Comparison of ENCODE assay signal across 27 cellular contexts in the genomic region with DNA sequence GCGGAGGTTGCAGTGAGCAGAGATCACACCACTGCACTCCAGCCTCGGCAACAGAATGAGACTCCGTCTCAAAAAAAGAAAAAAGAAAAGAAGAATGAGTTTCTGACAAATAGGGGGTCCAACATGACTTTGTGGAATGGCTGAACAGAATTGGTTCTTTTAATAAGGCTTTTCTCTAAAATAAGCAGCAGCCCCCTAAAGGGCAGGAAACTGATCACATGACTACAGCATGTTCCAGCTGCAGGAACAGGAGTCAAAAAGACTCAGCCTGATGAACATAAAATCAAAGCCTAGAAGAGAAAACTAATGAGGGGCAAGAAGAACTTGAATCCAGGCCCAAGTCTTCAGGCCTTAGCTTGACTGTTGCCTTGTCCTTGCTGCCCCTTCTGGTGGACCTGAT.
"Had no signal": no experiment of that assay in that cellular context is flagged by ENCODE, and none has a peak within 500 bp of the region (broad histone marks: within the 10 kb centered on the region; RNA-seq: fewer than 3 reads in every experiment).

No MANE protein-coding gene starts in this region.

- H3K36me3 ChIP-seq: stomach, suprapubic skin, thoracic aorta, thyroid gland, tibial artery, tibial nerve, transverse colon, upper lobe of left lung, upper lobe of right lung, uterus, vagina had no signal

- H3K27ac ChIP-seq: stomach, suprapubic skin, testis, thoracic aorta, thyroid gland, tibial artery, tibial nerve, transverse colon, upper lobe of left lung, upper lobe of right lung, uterus, vagina had no signal

- ATAC-seq: stimulated activated effector memory CD8-positive, alpha-beta T cell treated with anti-CD3 and anti-CD28 coated beads, Interleukin-12 subunit alpha, Interleukin-12 subunit beta, amount 100 ng/mL, for 72 hours; stimulated activated memory B cell treated with anti-CD40 and anti-IgM and Interleukin-4, amounts not matched to agents 10 μg/mL and 1 μg/mL and 100 μg/mL, for 72 hours; stimulated activated naive B cell treated with anti-CD40 and anti-IgM and Interleukin-4, amounts not matched to agents 10 μg/mL and 1 μg/mL and 100 μg/mL, for 72 hours; stimulated activated naive CD8-positive, alpha-beta T cell treated with anti-CD3 and anti-CD28 coated beads, Interleukin-15, amount 100 ng/mL, for 72 hours; stimulated activated naive CD8-positive, alpha-beta T cell treated with anti-CD3 and anti-CD28 coated beads, Interleukin-15, Interleukin-2, amounts not matched to agents 100 U/mL and 50 U/mL, for 24 hours; upper lobe of right lung had no signal

- H3K4me3 ChIP-seq: stomach, suprapubic skin, testis, thoracic aorta, thyroid gland, tibial artery, tibial nerve, transverse colon, upper lobe of left lung, upper lobe of right lung, uterus, vagina had no signal

- FAIRE-seq: urothelium cell line had no signal

- H3K27me3 ChIP-seq: testis, thyroid gland, tibial artery, tibial nerve, transverse colon, upper lobe of left lung, upper lobe of right lung, uterus, vagina had no signal

- H3K4me1 ChIP-seq: suprapubic skin, testis, thyroid gland, tibial artery, tibial nerve, transverse colon, upper lobe of left lung, upper lobe of right lung, uterus, vagina had no signal

- DNase-seq: stimulated activated CD4-positive, alpha-beta T cell treated with anti-CD3 and anti-CD28 coated beads, Interleukin-2, amount 100 ng/mL, for 48 hours; stimulated activated CD4-positive, alpha-beta T cell treated with anti-CD3 and anti-CD28 coated beads, Interleukin-4, amount 100 ng/mL, for 1 hour; stimulated activated CD4-positive, alpha-beta T cell treated with anti-CD3 and anti-CD28 coated beads, Interleukin-4, amount 100 ng/mL, for 24 hours; stimulated activated CD4-positive, alpha-beta T cell treated with anti-CD3 and anti-CD28 coated beads, Interleukin-4, amount 100 ng/mL, for 4 hours; stimulated activated CD8-positive, alpha-beta memory T cell treated with anti-CD3 and anti-CD28 coated beads, Interleukin-4, amount 100 ng/mL, for 48 hours; stimulated activated naive B cell treated with anti-CD40 and anti-IgM and Interleukin-4, amounts not matched to agents 10 μg/mL and 1 μg/mL and 100 μg/mL, for 72 hours; stimulated activated naive CD4-positive, alpha-beta T cell; stimulated activated naive CD4-positive, alpha-beta T cell treated with Interleukin-2 at 50 U/mL for 16 hours; stimulated activated naive CD8-positive, alpha-beta T cell treated with anti-CD3 and anti-CD28 coated beads, Interleukin-15, amount 100 ng/mL, for 72 hours; stimulated activated naive CD8-positive, alpha-beta T cell treated with anti-CD3 and anti-CD28 coated beads, Interleukin-15, Interleukin-2, amounts not matched to agents 100 U/mL and 50 U/mL, for 24 hours; stomach; substantia nigra; testis; thyroid gland; tibial artery; transverse colon; trophoblast cell; upper lobe of left lung; upper lobe of right lung; uterus had no signal

- H3K9me3 ChIP-seq: stomach, suprapubic skin, testis, thoracic aorta, thyroid gland, tibial artery, tibial nerve, transverse colon, upper lobe of left lung, upper lobe of right lung, uterus, vagina had no signal
